In genomic region chr2:9824956-9825720, GRCh38 we compare ENCODE assay signal across 23 cellular contexts.
"Had no signal": no experiment of that assay in that cellular context is flagged by ENCODE, and none has a peak within 500 bp of the region (broad histone marks: within the 10 kb centered on the region; RNA-seq: fewer than 3 reads in every experiment).

No MANE protein-coding gene starts in this region.

- H3K36me3 Mint-ChIP-seq: T-cell had no signal

- H3K4me3 Mint-ChIP-seq: activated CD4-positive, alpha-beta T cell treated with anti-CD3 and anti-CD28 coated beads, Interleukin-2, amount 10 ng/mL, durations not matched to agents 7 days and 5 days; activated naive CD4-positive, alpha-beta T cell treated with anti-CD3 and anti-CD28 coated beads, Interleukin-2, amount 50 U/mL, for 24 hours; activated T-cell treated with anti-CD3 and anti-CD28 coated beads, Interleukin-2, amount 50 U/mL, for 72 hours; nephron progenitor cell; stimulated activated naive CD8-positive, alpha-beta T cell treated with anti-CD3 and anti-CD28 coated beads, Interleukin-15, Interleukin-2, amounts not matched to agents 100 ng/mL and 50 ng/mL, for 24 hours; T-cell had no signal

- H3K27me3 Mint-ChIP-seq: progenitor cell of endocrine pancreas had no signal

- ATAC-seq: activated T-cell treated with anti-CD3 and anti-CD28 coated beads, Interleukin-2, amount 50 U/mL, for 72 hours; body of pancreas; left colon; SK-N-SH treated with all-trans-retinoic acid at 6 μM for 48 hours; T-cell had no signal

- H3K27ac Mint-ChIP-seq: activated CD4-positive, alpha-beta T cell treated with anti-CD3 and anti-CD28 coated beads, Interleukin-2, amount 10 ng/mL, durations not matched to agents 7 days and 5 days; activated naive CD4-positive, alpha-beta T cell treated with anti-CD3 and anti-CD28 coated beads, Interleukin-2, amount 50 U/mL, for 24 hours; activated T-cell treated with anti-CD3 and anti-CD28 coated beads, Interleukin-2, amount 50 U/mL, for 72 hours; progenitor cell of endocrine pancreas; stimulated activated naive CD8-positive, alpha-beta T cell treated with anti-CD3 and anti-CD28 coated beads, Interleukin-15, Interleukin-2, amounts not matched to agents 100 ng/mL and 50 ng/mL, for 24 hours; T-cell had no signal

- FAIRE-seq: islet of Langerhans had no signal

- H3K4me3 ChIP-seq: body of pancreas, colonic mucosa, lung, right atrium auricular region, tibial nerve, uterus had no signal

- H3K36me3 ChIP-seq: colonic mucosa, right atrium auricular region, tibial nerve, uterus had no signal

- H3K9me3 Mint-ChIP-seq: activated CD4-positive, alpha-beta T cell treated with anti-CD3 and anti-CD28 coated beads, Interleukin-2, amount 10 ng/mL, durations not matched to agents 7 days and 5 days; activated naive CD4-positive, alpha-beta T cell treated with anti-CD3 and anti-CD28 coated beads, Interleukin-2, amount 50 U/mL, for 24 hours; activated T-cell treated with anti-CD3 and anti-CD28 coated beads, Interleukin-2, amount 50 U/mL, for 72 hours; nephron progenitor cell; stimulated activated naive CD8-positive, alpha-beta T cell treated with anti-CD3 and anti-CD28 coated beads, Interleukin-15, Interleukin-2, amounts not matched to agents 100 ng/mL and 50 ng/mL, for 24 hours; T-cell had no signal

- H3K4me1 Mint-ChIP-seq: activated naive CD4-positive, alpha-beta T cell treated with anti-CD3 and anti-CD28 coated beads, Interleukin-2, amount 50 U/mL, for 24 hours; nephron progenitor cell; T-cell had no signal

- H3K9me3 ChIP-seq: body of pancreas, colonic mucosa, right atrium auricular region, tibial nerve, uterus had no signal

- H3K27me3 ChIP-seq: body of pancreas, colonic mucosa, right atrium auricular region, tibial nerve, uterus had no signal

- H3K4me1 ChIP-seq: colonic mucosa, right atrium auricular region, tibial nerve, uterus had no signal

- DNase-seq: activated CD4-positive, alpha-beta T cell treated with anti-CD3 and anti-CD28 coated beads, Interleukin-2, amount 10 ng/mL, durations not matched to agents 7 days and 5 days; activated CD8-positive, alpha-beta memory T cell treated with anti-CD3 and anti-CD28 coated beads, Interleukin-2, amount 50 U/mL, for 4 hours; activated gamma-delta T cell; activated T-cell treated with anti-CD3 and anti-CD28 coated beads, Interleukin-2, amount 50 U/mL, for 72 hours; body of pancreas; caudate nucleus; colonic mucosa; erythroblast; left colon; midbrain; nephron progenitor cell; occipital lobe; stimulated activated CD4-positive, alpha-beta T cell treated with anti-CD3 and anti-CD28 coated beads, Interleukin-2, amount 100 ng/mL, for 24 hours; T-cell; uterus had no signal

- H3K27ac ChIP-seq: body of pancreas, colonic mucosa, right atrium auricular region, tibial nerve, uterus had no signal
